ENCODE assay signal across 12 cellular contexts in genomic region chr12:120100630-120101029, GRCh38. TPM values are rescaled to one million over a fixed set of nuclear protein-coding genes. Genes with fewer than 3 reads are reported as not detected.
DNase-seq lines count a peak whose midpoint lies in the region; TF ChIP-seq lines count a peak whose summit lies in the region.
"Had no signal": no experiment of that assay in that cellular context is flagged by ENCODE, and none has a peak within 500 bp of the region (broad histone marks: within the 10 kb centered on the region; RNA-seq: fewer than 3 reads in every experiment).

No MANE protein-coding gene starts in this region.

- no peaks in the 10 kb centered on the region for H3K9me3 Mint-ChIP-seq in activated naive CD4-positive, alpha-beta T cell treated with anti-CD3 and anti-CD28 coated beads for 36 hours
- H3K9me3 Mint-ChIP-seq: CD4-positive, CD25-positive, alpha-beta regulatory T cell had no signal

- H3K27ac ChIP-seq in fibroblast of lung (ENCODE audit: insufficient read depth, low read length): peak overlapping the region; percentile 51
- H3K27ac ChIP-seq: epithelial cell of prostate had no signal

- peaks cover 2% of the 10 kb centered on the region for H3K4me1 Mint-ChIP-seq in activated naive CD4-positive, alpha-beta T cell treated with anti-CD3 and anti-CD28 coated beads for 36 hours (ENCODE audit: low read depth)

- H3K36me3 Mint-ChIP-seq in activated naive CD4-positive, alpha-beta T cell treated with anti-CD3 and anti-CD28 coated beads for 36 hours (ENCODE audit: low read depth): peaks cover 22% of the 10 kb centered on the region

- intact Hi-C loops in activated naive CD4-positive, alpha-beta T cell treated with anti-CD3 and anti-CD28 coated beads for 36 hours (cut with micrococcal nuclease): no loop called here

- no peak overlapping the region for H3K27ac Mint-ChIP-seq in activated naive CD4-positive, alpha-beta T cell treated with anti-CD3 and anti-CD28 coated beads for 36 hours

- peaks cover 24% of the 10 kb centered on the region for H3K36me3 ChIP-seq in fibroblast of lung (ENCODE audit: control insufficient read depth, insufficient read depth, low read length)

- H3K79me2 ChIP-seq in fibroblast of lung (ENCODE audit: control insufficient read depth, insufficient read depth, low read length): peaks cover 56% of the 10 kb centered on the region

- no peaks in the 10 kb centered on the region for H3K27me3 Mint-ChIP-seq in activated naive CD4-positive, alpha-beta T cell treated with anti-CD3 and anti-CD28 coated beads for 36 hours (ENCODE audit: low read depth)
- H3K27me3 Mint-ChIP-seq: CD4-positive, CD25-positive, alpha-beta regulatory T cell had no signal

- no peaks in the 10 kb centered on the region for H4K20me1 ChIP-seq in fibroblast of lung (ENCODE audit: control insufficient read depth, extremely low read depth, insufficient read depth, low read length)

- H2AFZ ChIP-seq in fibroblast of lung (ENCODE audit: low read length): no peak overlapping the region

- H3K4me2 ChIP-seq in fibroblast of lung (ENCODE audit: extremely low read depth, insufficient read depth, low read length): peak overlapping the region; percentile 77

- no peaks in the 10 kb centered on the region for H3K27me3 ChIP-seq in fibroblast of lung (ENCODE audit: control insufficient read depth, insufficient read depth, low read length)

- no peak overlapping the region for H3K4me3 ChIP-seq in AG10803 (ENCODE audit: low read length)
- peak overlapping the region in 1 of 4 experiments; percentile 27 for H3K4me3 ChIP-seq in fibroblast of lung (replicated peaks in 1 of 4; ENCODE audit: control extremely low read depth in 1 of 4, insufficient read depth in 1 of 4, low read depth in 3 of 4, low read length in 4 of 4)

- CTCF ChIA-PET in activated naive CD4-positive, alpha-beta T cell treated with anti-CD3 and anti-CD28 coated beads for 36 hours (lab: Charles Lee): no interaction called here

- H3K4me1 ChIP-seq in fibroblast of lung (ENCODE audit: control insufficient read depth, extremely low read depth, insufficient read depth, low read length): peaks cover 8% of the 10 kb centered on the region

- H3K9ac ChIP-seq in fibroblast of lung (ENCODE audit: insufficient read depth, low read length): no peak overlapping the region

- TF ChIP-seq CTCF in AG10803 (conservative IDR thresholded peaks at IDR 0.05; ENCODE audit: low read length) (no peak), fibroblast of lung (conservative IDR thresholded peaks at IDR 0.05 in 1 of 2, IDR thresholded peaks at IDR 0.05 in 1 of 2; ENCODE audit: low read depth in 1 of 2, low read length in 2 of 2) (no peak)

- no peak overlapping the region for H3K4me3 Mint-ChIP-seq in activated naive CD4-positive, alpha-beta T cell treated with anti-CD3 and anti-CD28 coated beads for 36 hours
- H3K4me3 Mint-ChIP-seq: CD4-positive, CD25-positive, alpha-beta regulatory T cell had no signal

- no peaks in the 10 kb centered on the region for H3K9me3 ChIP-seq in fibroblast of lung (ENCODE audit: control insufficient read depth, insufficient read depth, low read depth, low read length)

- DNase-seq in AG10803 (ENCODE audit: low read depth) (peak; percentile 72), NCI-H446 (lab: John Stamatoyannopoulos, UW) (peak; percentile 53 to 87), fibroblast of lung (ENCODE audit: low read depth in 2 of 2) (peak; percentile 42 to 81), nucleus accumbens (lab: John Stamatoyannopoulos, UW) (peak in 55 of 56 donors; percentile 4 to 91 (median 69)), NCI-H345 treated with DMSO at 0.1 percent for 48 hours (lab: John Stamatoyannopoulos, UW; ENCODE audit: unreplicated experiment) (no peak), mesenteric fat pad (ENCODE audit: low spot score) (no peak)
- no peak for DNase-seq in activated naive CD4-positive, alpha-beta T cell treated with anti-CD3 and anti-CD28 coated beads for 36 hours
- no peak for DNase-seq in stimulated activated CD4-positive, alpha-beta T cell treated with anti-CD3 and anti-CD28 coated beads, Interleukin-4, amount 100 ng/mL, for 4 hours
- DNase-seq: activated CD8-positive, alpha-beta memory T cell treated with anti-CD3 and anti-CD28 coated beads, Interleukin-2, amount 50 U/mL, for 48 hours; CD4-positive, CD25-positive, alpha-beta regulatory T cell; SHP77 treated with DMSO at 0.1 percent for 48 hours had no signal

RNA-seq across cellular contexts. Expression of gene RAB35, which starts 15.9 kb away (rescaled TPM):
- total RNA-seq in fibroblast of lung (23.4 and 29.7 TPM in 2 replicates), mesenteric fat pad (62.4 TPM)
- polyA plus RNA-seq in fibroblast of lung: 51.4 and 70.9 TPM in 2 replicates
- 48.2 and 53.8 TPM in 2 replicates for polyA plus RNA-seq in fibroblast of lung (2012)
- 62.9 and 111 TPM in 2 replicates for polyA minus RNA-seq in fibroblast of lung (ENCODE audit: low replicate concordance)
- total RNA-seq in activated naive CD4-positive, alpha-beta T cell treated with anti-CD3 and anti-CD28 coated beads for 36 hours: 10 to 100 TPM; 41.3 to 45.7 TPM

Comparison
In these comparisons a context has a peak if more than half of its experiments do, and no peak if none do; other contexts are left out.
1. DNase-seq: peak in AG10803 (single experiment), NCI-H446 (2 of 2), fibroblast of lung (2 of 2) and nucleus accumbens (55 of 56); none in activated naive CD4-positive, alpha-beta T cell treated with anti-CD3 and anti-CD28 coated beads for 36 hours (single experiment), NCI-H345 treated with DMSO at 0.1 percent for 48 hours (single experiment), stimulated activated CD4-positive, alpha-beta T cell treated with anti-CD3 and anti-CD28 coated beads, Interleukin-4, amount 100 ng/mL, for 4 hours (0 of 2) and mesenteric fat pad (single experiment).